ENCODE assay signal across 10 cellular contexts in the genomic region with DNA sequence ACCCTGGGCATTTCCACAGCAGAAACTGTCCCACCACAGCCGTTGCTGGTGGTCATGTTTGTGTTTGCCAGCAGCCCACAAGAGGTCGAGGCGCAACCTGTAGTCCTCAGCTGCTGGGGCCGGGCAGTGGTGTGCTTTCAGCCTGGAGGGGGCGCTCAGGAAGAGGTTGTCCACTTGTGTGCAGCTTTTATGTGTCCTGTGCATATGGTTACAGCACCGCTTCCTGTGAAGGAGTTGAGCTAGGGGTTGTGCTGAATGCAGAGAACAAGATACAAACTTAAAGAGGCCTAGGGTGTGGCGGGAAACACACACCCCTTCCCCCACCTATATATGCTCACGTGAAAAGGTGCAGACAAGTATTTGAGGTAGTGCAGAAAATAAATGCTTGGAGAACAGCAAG. TPM values are rescaled to one million over a fixed set of nuclear protein-coding genes. Genes with fewer than 3 reads are reported as not detected.
A peak's percentile ranks its signal among the peaks of the same experiment; 100 is the strongest.
DNase-seq lines count a peak whose midpoint lies in the region; ATAC-seq and TF ChIP-seq lines count a peak whose summit lies in the region.
"Had no signal": no experiment of that assay in that cellular context is flagged by ENCODE, and none has a peak within 500 bp of the region (broad histone marks: within the 10 kb centered on the region; RNA-seq: fewer than 3 reads in every experiment).

No MANE protein-coding gene starts in this region.

- WGBS in sigmoid colon, 2 donors = 53 to 62% methylated on average over 8 of the region's 8 CpGs

- peaks cover 42 to 91% (median 75%) of the 10 kb centered on the region in 4 donors for H3K4me1 Mint-ChIP-seq in naive thymus-derived CD8-positive, alpha-beta T cell

- no peaks in the 10 kb centered on the region for H3K9me3 ChIP-seq in BLaER1 treated with 17β-estradiol and CSF1 and Interleukin-3, amounts not matched to agents 10 nM and 100 nM (replicated peaks in 1 of 11)
- no peaks in the 10 kb centered on the region for H3K9me3 ChIP-seq in sigmoid colon
- H3K9me3 ChIP-seq: SJSA1 had no signal

- H3K27ac ChIP-seq in BLaER1 treated with 17β-estradiol and CSF1 and Interleukin-3, amounts not matched to agents 10 nM and 100 nM = peak overlapping the region in 5 of 11 experiments; percentile 30 to 64 (median 50); a peak in 6 of 22 replicates
- H3K27ac ChIP-seq in sigmoid colon = peak overlapping the region in 1 of 4 donors; percentile 10
- H3K27ac ChIP-seq: SJSA1 had no signal

- intact Hi-C loops in sigmoid colon (cut with DNase I) = no loop called here

- peaks cover 0 to 29% (median 12%) of the 10 kb centered on the region in 11 experiments; a peak in 14 of 22 replicates for H3K36me3 ChIP-seq in BLaER1 treated with 17β-estradiol and CSF1 and Interleukin-3, amounts not matched to agents 10 nM and 100 nM
- no peaks in the 10 kb centered on the region for H3K36me3 ChIP-seq in sigmoid colon

- H3K36me3 Mint-ChIP-seq in naive thymus-derived CD8-positive, alpha-beta T cell = peaks cover 0 to 5% (median 0%) of the 10 kb centered on the region in 3 donors

- H3K9ac ChIP-seq in BLaER1 treated with 17β-estradiol and CSF1 and Interleukin-3, amounts not matched to agents 10 nM and 100 nM = peak overlapping the region in 2 of 11 experiments; percentile 1 to 55; a peak in 5 of 22 replicates

- TF ChIP-seq POLR2A in NB4 (IDR thresholded peaks at IDR 0.05; ENCODE audit: extremely low read depth, insufficient read length) (no peak), sigmoid colon (IDR thresholded peaks at IDR 0.05) (no peak)

- ATAC-seq in naive thymus-derived CD8-positive, alpha-beta T cell = peak; percentile 95 to 99
- ATAC-seq in HG02981 (IDR thresholded peaks at IDR 0.05; ENCODE audit: unreplicated experiment) = no peak
- ATAC-seq: left colon had no signal

- TF ChIP-seq EP300 in sigmoid colon (IDR thresholded peaks at IDR 0.05) = no peak

- H4K20me1 ChIP-seq in BLaER1 treated with 17β-estradiol and CSF1 and Interleukin-3, amounts not matched to agents 10 nM and 100 nM = peaks cover 80 to 99% (median 98%) of the 10 kb centered on the region in 11 experiments

- peak overlapping the region; percentile 29 to 78 (median 70) for H3K4me3 Mint-ChIP-seq in naive thymus-derived CD8-positive, alpha-beta T cell

- no peaks in the 10 kb centered on the region for H3K9me3 Mint-ChIP-seq in naive thymus-derived CD8-positive, alpha-beta T cell

- H3K4me3 ChIP-seq in BLaER1 treated with 17β-estradiol and CSF1 and Interleukin-3, amounts not matched to agents 10 nM and 100 nM = no peak overlapping the region
- H3K4me3 ChIP-seq in NB4 (ENCODE audit: low read depth, low read length) (no peak overlapping the region), sigmoid colon (no peak overlapping the region)
- H3K4me3 ChIP-seq: SJSA1 had no signal

- H3K27me3 ChIP-seq in BLaER1 treated with 17β-estradiol and CSF1 and Interleukin-3, amounts not matched to agents 10 nM and 100 nM = no peaks in the 10 kb centered on the region
- H3K27me3 ChIP-seq in sigmoid colon = no peaks in the 10 kb centered on the region
- H3K27me3 ChIP-seq: SJSA1 had no signal

- no peaks in the 10 kb centered on the region for H3K27me3 Mint-ChIP-seq in naive thymus-derived CD8-positive, alpha-beta T cell

- peak overlapping the region; percentile 65 to 93 (median 87) for H3K4me2 ChIP-seq in BLaER1 treated with 17β-estradiol and CSF1 and Interleukin-3, amounts not matched to agents 10 nM and 100 nM

- peaks cover 84 to 96% (median 87%) of the 10 kb centered on the region in 10 experiments for H3K4me1 ChIP-seq in BLaER1 treated with 17β-estradiol and CSF1 and Interleukin-3, amounts not matched to agents 10 nM and 100 nM
- peaks cover 0 to 69% (median 56%) of the 10 kb centered on the region in 4 donors for H3K4me1 ChIP-seq in sigmoid colon

- DNase-seq in NB4 (ENCODE audit: low read depth) (peak; percentile 70), activated T-helper 1 cell treated with Interleukin-2 at 50 U/mL for 16 hours (ENCODE audit: low read depth) (peak; percentile 36), GM19240 (ENCODE audit: insufficient read length, low spot score) (no peak), medulla oblongata (ENCODE audit: extremely low spot score) (no peak), sigmoid colon (no peak)
- peak; percentile 38 to 87 (median 70) for DNase-seq in naive thymus-derived CD8-positive, alpha-beta T cell

- peak overlapping the region; percentile 84 to 95 (median 90) for H3K27ac Mint-ChIP-seq in naive thymus-derived CD8-positive, alpha-beta T cell

- POLR2A ChIA-PET in naive thymus-derived CD8-positive, alpha-beta T cell (lab: Charles Lee) = interaction anchor here (0.9 to 5.2 kb wide), 13 partner anchors 9 to 494 kb away, joined by 3 to 97 read pairs (median 5); a partner anchor contains a TSS

- TF ChIP-seq CTCF in NB4 (IDR thresholded peaks at IDR 0.05; ENCODE audit: low read depth, low read length) (peak; percentile 48), sigmoid colon (IDR thresholded peaks at IDR 0.05) (no peak)

RNA-seq across cellular contexts. Expression of a gene that starts 29.5 kb away (rescaled TPM):
- 10 to 100 TPM; 75.0 to 79.4 TPM for total RNA-seq in naive thymus-derived CD8-positive, alpha-beta T cell
- 1 to 10 TPM; 1.6 to 7.1 (median 4.8) TPM for polyA plus RNA-seq in naive thymus-derived CD8-positive, alpha-beta T cell
- total RNA-seq in sigmoid colon = 10 to 100 TPM; 24.5 to 29.3 (median 28.5) TPM
- polyA plus RNA-seq in sigmoid colon = 10 to 100 TPM; 10.2 to 33.2 (median 13.9) TPM

Comparison
In these comparisons a context has a peak if more than half of its experiments do, and no peak if none do; other contexts are left out.
1. DNase-seq: peak in NB4 (single experiment), activated T-helper 1 cell treated with Interleukin-2 at 50 U/mL for 16 hours (single experiment) and naive thymus-derived CD8-positive, alpha-beta T cell (10 of 10); none in GM19240 (single experiment), medulla oblongata (single experiment) and sigmoid colon (single experiment).